Comparison of ENCODE assay signal across 1 cellular context in genomic region chr17:40129498-40129897, GRCh38.
TF ChIP-seq lines count a peak whose summit lies in the region.

No MANE protein-coding gene starts in this region.

TF ChIP-seq in H1, 55 proteins besides CTCF, POLR2A, EP300 and RAD21:
- TF ChIP-seq SRF (IDR thresholded peaks at IDR 0.05; ENCODE audit: low read depth, low read length), result no peak
- no peak for TF ChIP-seq CBX8 (IDR thresholded peaks at IDR 0.05; ENCODE audit: borderline replicate concordance, low read depth, low read length)
- no peak for TF ChIP-seq ASH2L (IDR thresholded peaks at IDR 0.05; ENCODE audit: low read length)
- no peak for TF ChIP-seq TBP (IDR thresholded peaks at IDR 0.05; ENCODE audit: low read depth, low read length)
- TF ChIP-seq, protein P1, sequence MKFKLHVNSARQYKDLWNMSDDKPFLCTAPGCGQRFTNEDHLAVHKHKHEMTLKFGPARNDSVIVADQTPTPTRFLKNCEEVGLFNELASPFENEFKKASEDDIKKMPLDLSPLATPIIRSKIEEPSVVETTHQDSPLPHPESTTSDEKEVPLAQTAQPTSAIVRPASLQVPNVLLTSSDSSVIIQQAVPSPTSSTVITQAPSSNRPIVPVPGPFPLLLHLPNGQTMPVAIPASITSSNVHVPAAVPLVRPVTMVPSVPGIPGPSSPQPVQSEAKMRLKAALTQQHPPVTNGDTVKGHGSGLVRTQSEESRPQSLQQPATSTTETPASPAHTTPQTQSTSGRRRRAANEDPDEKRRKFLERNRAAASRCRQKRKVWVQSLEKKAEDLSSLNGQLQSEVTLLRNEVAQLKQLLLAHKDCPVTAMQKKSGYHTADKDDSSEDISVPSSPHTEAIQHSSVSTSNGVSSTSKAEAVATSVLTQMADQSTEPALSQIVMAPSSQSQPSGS (IDR thresholded peaks at IDR 0.05; ENCODE audit: low read length), result no peak
